ENCODE assay signal across 8 cellular contexts in the genomic region with DNA sequence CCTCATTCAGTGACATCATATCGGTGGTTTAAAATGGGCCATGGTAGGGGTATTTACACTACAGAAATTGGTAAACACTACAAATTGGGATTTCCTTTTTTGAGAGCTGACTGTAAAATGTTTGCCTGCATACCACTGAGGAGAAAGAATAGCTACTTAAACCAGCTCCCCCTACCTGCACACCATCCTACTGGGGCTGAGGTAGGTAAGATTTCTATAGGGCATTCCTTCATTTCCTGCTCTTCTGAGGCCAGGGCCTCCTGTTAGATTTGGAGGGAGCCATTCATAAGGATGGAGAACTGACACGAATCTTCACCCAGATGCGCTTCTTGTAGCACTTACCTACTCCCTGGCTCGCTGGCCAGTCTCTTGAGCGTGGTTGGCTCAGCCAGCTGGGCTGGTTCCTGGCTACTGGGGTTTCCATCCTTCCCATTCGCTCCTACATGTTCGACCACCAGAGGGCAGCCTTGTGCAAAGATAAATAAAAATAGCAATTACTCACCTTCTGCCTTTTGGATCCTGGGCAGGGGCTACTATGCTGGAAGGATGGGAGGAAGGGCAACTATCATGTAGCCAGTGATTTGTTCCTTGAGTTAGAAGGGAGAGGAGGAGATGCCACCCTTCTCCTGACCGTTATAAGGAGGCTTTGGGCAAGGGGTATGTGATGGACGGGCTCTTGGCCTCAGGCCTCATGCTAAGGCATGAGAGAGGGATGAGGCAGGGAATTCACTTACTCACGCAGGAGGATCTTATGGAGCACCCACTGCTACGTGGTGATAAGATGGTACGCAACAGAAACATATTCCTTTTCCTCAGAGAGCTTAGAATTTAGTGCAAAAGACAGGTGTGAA.
DNase-seq lines count a peak whose midpoint lies in the region; ATAC-seq and TF ChIP-seq lines count a peak whose summit lies in the region.

No MANE protein-coding gene starts in this region.

- peaks cover 23% of the 10 kb centered on the region for H3K27me3 Mint-ChIP-seq in nephron progenitor cell (ENCODE audit: low read depth, poor library complexity)

- no peak overlapping the region for H3K4me3 Mint-ChIP-seq in nephron progenitor cell

- ATAC-seq in GM18511 (IDR thresholded peaks at IDR 0.05; ENCODE audit: unreplicated experiment) = no peak

- H3K4me3 ChIP-seq in LNCaP clone FGC (ENCODE audit: low read depth, low read length) (no peak overlapping the region), fibroblast of mammary gland (ENCODE audit: control insufficient read depth, low read depth, low read length) (no peak overlapping the region)

- H3K9me3 Mint-ChIP-seq in nephron progenitor cell = no peaks in the 10 kb centered on the region

- H3K4me1 Mint-ChIP-seq in nephron progenitor cell = peaks cover 52% of the 10 kb centered on the region

- peak; percentile 35 for DNase-seq in DMS114 treated with DMSO at 0.1 percent for 48 hours (lab: John Stamatoyannopoulos, UW; ENCODE audit: unreplicated experiment)
- DNase-seq in LNCaP clone FGC (ENCODE audit: low read depth) = peak; percentile 55
- DNase-seq in RKO (ENCODE audit: low spot score) = peak; percentile 71
- peak; percentile 85 to 87 for DNase-seq in activated T-cell treated with anti-CD3 and anti-CD28 coated beads, Interleukin-2, amount 50 U/mL, for 48 hours
- peak; percentile 80 for DNase-seq in fibroblast of mammary gland (ENCODE audit: low read depth)
- DNase-seq in nephron progenitor cell = peak; percentile 87
- DNase-seq in stimulated activated naive CD4-positive, alpha-beta T cell (lab: John Stamatoyannopoulos, UW) = peak; percentile 30 to 78 (median 62)

- no peak overlapping the region for H3K27ac Mint-ChIP-seq in nephron progenitor cell

- peak; percentile 82 for TF ChIP-seq CTCF in LNCaP clone FGC (IDR thresholded peaks at IDR 0.05; ENCODE audit: control insufficient read depth, extremely low read depth, insufficient read depth)
- peak; percentile 61 for TF ChIP-seq CTCF in fibroblast of mammary gland (conservative IDR thresholded peaks at IDR 0.05; ENCODE audit: control insufficient read depth, insufficient read depth, low read depth, low read length)
- TF ChIP-seq CTCF in nephron progenitor cell (IDR thresholded peaks at IDR 0.05) = peak; percentile 88

- H3K36me3 Mint-ChIP-seq in nephron progenitor cell (ENCODE audit: low read depth) = no peaks in the 10 kb centered on the region

Comparison
In these comparisons a context has a peak if more than half of its experiments do, and no peak if none do; other contexts are left out.
1. DNase-seq: peak in every context shown above with its lines; median percentile 87 in nephron progenitor cell; 86 in activated T-cell treated with anti-CD3 and anti-CD28 coated beads, Interleukin-2, amount 50 U/mL, for 48 hours; 80 in fibroblast of mammary gland; 71 in RKO; 62 in stimulated activated naive CD4-positive, alpha-beta T cell; 55 in LNCaP clone FGC; 35 in DMS114 treated with DMSO at 0.1 percent for 48 hours.